Comparison of ENCODE assay signal across 8 cellular contexts in the genomic region with DNA sequence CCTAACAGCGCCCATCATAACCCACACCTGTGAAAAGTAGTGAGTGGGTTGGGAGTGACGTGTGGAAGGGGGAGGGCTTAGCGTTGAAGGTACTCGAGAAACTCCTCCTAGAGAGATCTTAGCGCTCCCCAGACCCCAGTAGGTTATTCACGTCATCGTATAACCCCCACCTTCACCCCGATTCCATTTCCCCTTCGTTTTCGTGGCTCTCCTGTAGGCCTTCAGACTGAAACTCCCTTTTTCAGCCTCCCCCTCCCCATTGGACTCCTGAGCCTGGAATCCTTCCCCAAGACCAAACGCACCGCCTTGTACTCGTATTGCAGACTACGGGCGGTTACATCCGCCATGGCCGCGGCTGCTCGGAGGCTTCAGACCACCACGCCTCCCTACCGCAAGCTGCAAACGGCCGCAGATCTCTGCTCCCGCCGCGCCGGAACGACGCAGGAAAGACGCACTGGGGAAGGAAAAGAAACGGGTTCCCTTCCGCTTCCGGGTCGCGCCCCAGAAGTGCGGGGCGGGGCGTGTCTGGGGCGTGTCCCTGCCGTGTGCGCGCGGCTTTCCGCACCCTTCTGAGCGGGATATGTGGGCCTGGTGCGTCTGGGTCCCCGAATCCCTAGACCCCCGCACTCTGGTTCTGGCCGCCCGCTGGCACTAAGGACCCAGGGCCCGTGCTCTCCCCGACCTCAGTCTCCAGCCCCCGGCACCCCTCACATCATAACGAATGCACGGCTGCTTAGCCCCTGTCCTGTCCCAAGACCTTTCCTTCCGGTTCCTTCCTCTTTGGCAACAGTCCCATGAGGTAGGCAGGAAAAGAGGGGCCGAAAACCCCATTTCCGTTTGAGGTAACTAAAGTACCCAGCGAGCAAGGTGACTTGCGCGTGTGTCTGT. TPM values are rescaled to one million over a fixed set of nuclear protein-coding genes. Genes with fewer than 3 reads are reported as not detected.
DNase-seq lines count a peak whose midpoint lies in the region; ATAC-seq, FAIRE-seq and TF ChIP-seq lines count a peak whose summit lies in the region.

A gene (minus strand): TSS at position 456 of the 888 bp plus-strand sequence. CDS start 109 bp downstream, at position 347.

- H3K9me3 ChIP-seq in RWPE2 (ENCODE audit: severe bottlenecking), result no peaks in the 10 kb centered on the region

- TF ChIP-seq POLR2A in H54 (IDR thresholded peaks at IDR 0.05; ENCODE audit: low read depth, low read length), result peak; percentile 73

- ATAC-seq in RWPE2 (ENCODE audit: low read depth), result peak; percentile 94
- ATAC-seq in activated T-helper 17 cell treated with anti-CD3 and anti-CD28 coated beads, Interleukin-2, amount 50 U/mL, for 72 hours (replicated peaks), result peak; percentile 99
- peak; percentile 87 to 89 for ATAC-seq in naive thymus-derived CD8-positive, alpha-beta T cell
- ATAC-seq in stimulated activated naive B cell treated with anti-CD40 and anti-IgM and Interleukin-4, amounts not matched to agents 10 μg/mL and 1 μg/mL and 100 μg/mL, for 72 hours (replicated peaks), result peak; percentile 97 to 99

- peaks cover 44% of the 10 kb centered on the region for H3K36me3 ChIP-seq in RWPE2 (ENCODE audit: low read depth)

- H3K4me1 ChIP-seq in RWPE2 (ENCODE audit: insufficient read depth, poor library complexity, severe bottlenecking), result no peaks in the 10 kb centered on the region

- DNase-seq in EL (peak; percentile 88), H54 (ENCODE audit: insufficient read length, low spot score) (peak; percentile 76), M059J (ENCODE audit: low read depth) (peak; percentile 83), RWPE2 (ENCODE audit: low spot score) (peak; percentile 85), fibroblast of mammary gland (ENCODE audit: low read depth) (peak; percentile 77)
- DNase-seq in naive thymus-derived CD8-positive, alpha-beta T cell, result peak; percentile 85 to 94 (median 90)
- DNase-seq in stimulated activated naive B cell treated with anti-CD40 and anti-IgM and Interleukin-4, amounts not matched to agents 10 μg/mL and 1 μg/mL and 100 μg/mL, for 72 hours, result peak; percentile 84

- no peaks in the 10 kb centered on the region for H3K27me3 ChIP-seq in RWPE2 (ENCODE audit: insufficient read depth, poor library complexity, severe bottlenecking)

- H3K27me3 Mint-ChIP-seq in activated T-helper 17 cell treated with anti-CD3 and anti-CD28 coated beads, Interleukin-2, amount 50 U/mL, for 72 hours, result no peaks in the 10 kb centered on the region
- H3K27me3 Mint-ChIP-seq in naive thymus-derived CD8-positive, alpha-beta T cell, result no peaks in the 10 kb centered on the region
- no peaks in the 10 kb centered on the region for H3K27me3 Mint-ChIP-seq in stimulated activated naive B cell treated with anti-CD40 and anti-IgM and Interleukin-4, amounts not matched to agents 10 μg/mL and 1 μg/mL and 100 μg/mL, for 72 hours

- no peaks in the 10 kb centered on the region for H3K9me3 Mint-ChIP-seq in activated T-helper 17 cell treated with anti-CD3 and anti-CD28 coated beads, Interleukin-2, amount 50 U/mL, for 72 hours
- H3K9me3 Mint-ChIP-seq in naive thymus-derived CD8-positive, alpha-beta T cell, result no peaks in the 10 kb centered on the region
- H3K9me3 Mint-ChIP-seq in stimulated activated naive B cell treated with anti-CD40 and anti-IgM and Interleukin-4, amounts not matched to agents 10 μg/mL and 1 μg/mL and 100 μg/mL, for 72 hours, result no peaks in the 10 kb centered on the region

- H3K36me3 Mint-ChIP-seq in activated T-helper 17 cell treated with anti-CD3 and anti-CD28 coated beads, Interleukin-2, amount 50 U/mL, for 72 hours (ENCODE audit: low read depth), result peaks cover 64% of the 10 kb centered on the region
- H3K36me3 Mint-ChIP-seq in naive thymus-derived CD8-positive, alpha-beta T cell, result peaks cover 0 to 49% (median 27%) of the 10 kb centered on the region in 3 donors
- H3K36me3 Mint-ChIP-seq in stimulated activated naive B cell treated with anti-CD40 and anti-IgM and Interleukin-4, amounts not matched to agents 10 μg/mL and 1 μg/mL and 100 μg/mL, for 72 hours, result peaks cover 36 to 40% of the 10 kb centered on the region in 2 donors

- TF ChIP-seq CTCF in RWPE2 (IDR thresholded peaks at IDR 0.05; ENCODE audit: poor library complexity, severe bottlenecking) (no peak), fibroblast of mammary gland (conservative IDR thresholded peaks at IDR 0.05; ENCODE audit: control insufficient read depth, insufficient read depth, low read depth, low read length) (no peak)

- H3K27ac ChIP-seq in RWPE2 (ENCODE audit: poor library complexity, severe bottlenecking), result peak within 1 kb of the TSS; percentile 56

- no peak for FAIRE-seq in H54 (lab: Jason Lieb, UNC)

- peak within 1 kb of the TSS; percentile 100 for H3K4me3 Mint-ChIP-seq in activated T-helper 17 cell treated with anti-CD3 and anti-CD28 coated beads, Interleukin-2, amount 50 U/mL, for 72 hours
- H3K4me3 Mint-ChIP-seq in naive thymus-derived CD8-positive, alpha-beta T cell, result peak within 1 kb of the TSS; percentile 94 to 100 (median 99)
- peak within 1 kb of the TSS; percentile 97 to 100 for H3K4me3 Mint-ChIP-seq in stimulated activated naive B cell treated with anti-CD40 and anti-IgM and Interleukin-4, amounts not matched to agents 10 μg/mL and 1 μg/mL and 100 μg/mL, for 72 hours

- POLR2A ChIA-PET in naive thymus-derived CD8-positive, alpha-beta T cell (lab: Charles Lee), result interaction anchor here (0.6 to 5.8 kb wide), 25 partner anchors 10 to 591 kb away, joined by 3 to 59 read pairs (median 5); a partner anchor contains a TSS

- H3K4me3 ChIP-seq in RWPE2 (ENCODE audit: severe bottlenecking) (peak within 1 kb of the TSS; percentile 95), fibroblast of mammary gland (ENCODE audit: control insufficient read depth, low read depth, low read length) (peak within 1 kb of the TSS; percentile 100)

- H3K27ac Mint-ChIP-seq in activated T-helper 17 cell treated with anti-CD3 and anti-CD28 coated beads, Interleukin-2, amount 50 U/mL, for 72 hours, result peak within 1 kb of the TSS; percentile 100
- H3K27ac Mint-ChIP-seq in naive thymus-derived CD8-positive, alpha-beta T cell, result peak within 1 kb of the TSS; percentile 98 to 100 (median 100)
- H3K27ac Mint-ChIP-seq in stimulated activated naive B cell treated with anti-CD40 and anti-IgM and Interleukin-4, amounts not matched to agents 10 μg/mL and 1 μg/mL and 100 μg/mL, for 72 hours, result peak within 1 kb of the TSS; percentile 100

- peaks cover 33% of the 10 kb centered on the region for H3K4me1 Mint-ChIP-seq in activated T-helper 17 cell treated with anti-CD3 and anti-CD28 coated beads, Interleukin-2, amount 50 U/mL, for 72 hours
- H3K4me1 Mint-ChIP-seq in naive thymus-derived CD8-positive, alpha-beta T cell, result peaks cover 33 to 62% (median 57%) of the 10 kb centered on the region in 4 donors
- peaks cover 24 to 46% of the 10 kb centered on the region in 2 donors for H3K4me1 Mint-ChIP-seq in stimulated activated naive B cell treated with anti-CD40 and anti-IgM and Interleukin-4, amounts not matched to agents 10 μg/mL and 1 μg/mL and 100 μg/mL, for 72 hours

RNA-seq across cellular contexts. Expression of the gene that starts here (rescaled TPM):
- 26.8 and 51.4 TPM in 2 replicates for total RNA-seq in M059J (2014; rRNA removed; shearing (Covaris generic))
- 100 to 1,000 TPM; 155 to 198 TPM for total RNA-seq in activated T-helper 17 cell treated with anti-CD3 and anti-CD28 coated beads, Interleukin-2, amount 50 U/mL, for 72 hours
- total RNA-seq in naive thymus-derived CD8-positive, alpha-beta T cell, result 100 to 1,000 TPM; 237 to 246 TPM
- polyA plus RNA-seq in naive thymus-derived CD8-positive, alpha-beta T cell, result 100 to 1,000 TPM in 1 of 3 donors, 10 to 100 TPM in 2; 61.8 to 111 (median 90.3) TPM

Comparison
In these comparisons a context has a peak if more than half of its experiments do, and no peak if none do; other contexts are left out.
1. Peak in every context shown above with its lines: DNase-seq, ATAC-seq, H3K4me3 ChIP-seq and H3K27ac ChIP-seq.